ENCODE assay signal across 10 cellular contexts in the genomic region with DNA sequence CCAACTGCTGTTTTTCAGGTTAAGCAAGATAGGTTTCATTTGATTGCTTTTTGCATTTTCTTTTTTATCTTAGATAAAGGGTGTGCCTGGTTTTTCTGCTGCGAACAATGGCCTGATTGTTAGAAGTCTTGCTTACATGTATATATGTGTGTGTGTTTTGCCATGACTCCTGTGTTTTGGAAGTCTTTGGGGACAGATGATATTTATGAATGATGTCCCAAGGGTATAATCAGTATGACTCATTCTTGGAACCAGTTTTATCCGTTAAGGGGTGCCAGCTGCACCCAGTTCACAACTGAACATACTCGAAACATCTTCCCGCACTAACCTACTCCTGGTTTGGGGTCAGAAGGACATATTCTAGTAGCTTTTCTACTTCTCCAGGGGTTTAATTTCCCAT.
DNase-seq lines count a peak whose midpoint lies in the region; ATAC-seq, FAIRE-seq and TF ChIP-seq lines count a peak whose summit lies in the region.
"Had no signal": no experiment of that assay in that cellular context is flagged by ENCODE, and none has a peak within 500 bp of the region (broad histone marks: within the 10 kb centered on the region; RNA-seq: fewer than 3 reads in every experiment).

No MANE protein-coding gene starts in this region.

- H3K9ac ChIP-seq in GM23248 = no peak overlapping the region
- H3K9ac ChIP-seq in HepG2 (ENCODE audit: insufficient read depth, low read depth, low read length) = no peak overlapping the region

- H3K9me2 ChIP-seq in GM23248 (ENCODE audit: insufficient read depth) = no peaks in the 10 kb centered on the region

- CTCF ChIA-PET in HepG2 (lab: Yijun Ruan, JAX; ENCODE audit: low intra/inter-chr PET ratio, low total read pairs) = no interaction called here

- ATAC-seq in HG02678 (IDR thresholded peaks at IDR 0.05; ENCODE audit: unreplicated experiment) (no peak), omental fat pad (ENCODE audit: low FRiP score) (no peak), HepG2 (no peak)

- no peaks in the 10 kb centered on the region for H4K20me1 ChIP-seq in GM23248 (ENCODE audit: insufficient read depth)
- no peaks in the 10 kb centered on the region for H4K20me1 ChIP-seq in HepG2 (ENCODE audit: insufficient read depth, low read length)

- no peak overlapping the region for H3K4me3 ChIP-seq in GM23248
- H3K4me3 ChIP-seq in breast epithelium = no peak overlapping the region
- no peak overlapping the region for H3K4me3 ChIP-seq in spleen
- no peak overlapping the region for H3K4me3 ChIP-seq in HepG2 (replicated peaks in 1 of 3; ENCODE audit: insufficient read depth in 1 of 3, low read depth in 2 of 3, low read length in 3 of 3)

- no peak overlapping the region for H2AFZ ChIP-seq in GM23248
- no peak overlapping the region for H2AFZ ChIP-seq in HepG2 (ENCODE audit: low read length)

- intact Hi-C loops in breast epithelium (cut with DNase I; ENCODE audit: low total_unique reads) = no loop called here
- intact Hi-C loops in spleen (cut with DNase I; ENCODE audit: low total_unique reads) = no loop called here
- intact Hi-C loops in HepG2 (cut with micrococcal nuclease; ENCODE audit: unreplicated experiment) = no loop called here

- TF ChIP-seq RAD21 in HepG2 (CRISPR knock-in tag; IDR thresholded peaks at IDR 0.05) = no peak

- H3F3A ChIP-seq in GM23248 (ENCODE audit: insufficient read depth) = peaks cover 3% of the 10 kb centered on the region; the same call in 1 of the 2 replicates

- H3K9me3 ChIP-seq in GM23248 (ENCODE audit: low read depth) = no peaks in the 10 kb centered on the region
- H3K9me3 ChIP-seq in breast epithelium = no peaks in the 10 kb centered on the region
- H3K9me3 ChIP-seq in spleen = peaks cover 0 to 10% (median 7%) of the 10 kb centered on the region in 8 donors
- no peaks in the 10 kb centered on the region for H3K9me3 ChIP-seq in HepG2 (ENCODE audit: low read length)

- TF ChIP-seq CTCF in breast epithelium (IDR thresholded peaks at IDR 0.05) (no peak), omental fat pad (IDR thresholded peaks at IDR 0.05) (no peak), spleen (IDR thresholded peaks at IDR 0.05 in 8 of 11, conservative IDR thresholded peaks at IDR 0.05 in 3 of 11) (no peak), HepG2 (CRISPR knock-in tag; IDR thresholded peaks at IDR 0.05) (no peak)

- H3K4me2 ChIP-seq in GM23248 (ENCODE audit: unreplicated experiment) (peak overlapping the region; percentile 26), HepG2 (ENCODE audit: low read depth, low read length) (no peak overlapping the region)

- H3K79me2 ChIP-seq in GM23248 (ENCODE audit: insufficient read depth) (no peaks in the 10 kb centered on the region), HepG2 (ENCODE audit: insufficient read depth, low read length) (no peaks in the 10 kb centered on the region)

- WGBS in GM23248 (ENCODE audit: low coverage in 1 of 2, low lambda C conversion rate in 2 of 2, missing lambda C conversion rate in 2 of 2), 2 experiments = 48 to 50% methylated on average over 4 of the region's 4 CpGs
- WGBS in spleen, 5 donors = 68 to 85% (median 72%) methylated on average over 4 of the region's 4 CpGs
- 45% methylated on average over 4 of the region's 4 CpGs for WGBS in HepG2 (ENCODE audit: low lambda C conversion rate)

- TF ChIP-seq POLR2A in breast epithelium (IDR thresholded peaks at IDR 0.05) = no peak
- no peak for TF ChIP-seq POLR2A in spleen (IDR thresholded peaks at IDR 0.05)
- no peak for TF ChIP-seq POLR2A in HepG2 (IDR thresholded peaks at IDR 0.05; ENCODE audit: insufficient read depth in 1 of 2, low read depth in 2 of 2, low read length in 2 of 2)

- DNase-seq in GM23248 (peak; percentile 47), NCI-H1048 (lab: John Stamatoyannopoulos, UW) (peak; percentile 90), breast epithelium (ENCODE audit: low spot score in 2 of 2) (no peak), myocyte (ENCODE audit: low read depth) (peak; percentile 58), omental fat pad (ENCODE audit: low spot score) (no peak), spleen (no peak), HepG2 (ENCODE audit: low spot score) (no peak)
- DNase-seq: activated CD4-positive, CD25-positive, alpha-beta regulatory T cell treated with anti-CD3 and anti-CD28 coated beads, Interleukin-2, amount 50 U/mL, for 72 hours; stimulated activated CD8-positive, alpha-beta memory T cell treated with anti-CD3 and anti-CD28 coated beads, Interleukin-4, amount 100 ng/mL, for 48 hours had no signal

- BruUV-seq in HepG2 (replicated peaks; lab: Mats Ljungman, UMichigan) = no TSS peak

- in situ Hi-C loops in GM23248 (cut with MboI) (no loop called here), HepG2 (cut with HindIII; ENCODE audit: extremely low pct_ligation_motif_present, low pct_unique_long_range_greater_than_20kb) (no loop called here)

- TF ChIP-seq EP300 in HepG2 (IDR thresholded peaks at IDR 0.05; ENCODE audit: low read depth in 2 of 2, low read length in 2 of 2) (no peak), HepG2 (CRISPR knock-in tag; IDR thresholded peaks at IDR 0.05; ENCODE audit: borderline replicate concordance) (no peak)

- POLR2A ChIA-PET in HepG2 (lab: Yijun Ruan, JAX) = no interaction called here

- FAIRE-seq in HepG2 (lab: Jason Lieb, UNC) = no peak

- H3K4me1 ChIP-seq in GM23248 (ENCODE audit: insufficient read depth) (peaks cover 17% of the 10 kb centered on the region), breast epithelium (peaks cover 0 to 4% of the 10 kb centered on the region in 2 donors), spleen (no peaks in the 10 kb centered on the region), HepG2 (ENCODE audit: insufficient read depth, low read length) (no peaks in the 10 kb centered on the region)

- H3K27ac ChIP-seq in GM23248 (peak overlapping the region; percentile 27; the same call in 1 of the 2 replicates), breast epithelium (peak overlapping the region; percentile 76 to 79), spleen (no peak overlapping the region), HepG2 (ENCODE audit: extremely low read length, insufficient read depth, low read length) (no peak overlapping the region)

- no peaks in the 10 kb centered on the region for H3K27me3 ChIP-seq in GM23248 (replicated peaks; ENCODE audit: insufficient read depth)
- no peaks in the 10 kb centered on the region for H3K27me3 ChIP-seq in breast epithelium
- H3K27me3 ChIP-seq in spleen (replicated peaks in 1 of 7) = no peaks in the 10 kb centered on the region
- no peaks in the 10 kb centered on the region for H3K27me3 ChIP-seq in HepG2 (ENCODE audit: control insufficient read depth in 1 of 2, insufficient read depth in 2 of 2, low read length in 2 of 2)

- no peaks in the 10 kb centered on the region for H3K36me3 ChIP-seq in GM23248 (ENCODE audit: low read depth)
- H3K36me3 ChIP-seq in breast epithelium = no peaks in the 10 kb centered on the region
- no peaks in the 10 kb centered on the region for H3K36me3 ChIP-seq in spleen
- no peaks in the 10 kb centered on the region for H3K36me3 ChIP-seq in HepG2 (replicated peaks in 1 of 2; ENCODE audit: control insufficient read depth in 1 of 2, insufficient read depth in 2 of 2, low read length in 2 of 2)

TF ChIP-seq in HepG2, 621 proteins besides CTCF, POLR2A, EP300 and RAD21:
- TF ChIP-seq MEIS1 (CRISPR knock-in tag; IDR thresholded peaks at IDR 0.05; ENCODE audit: borderline replicate concordance) (no peak), ZNF331 (CRISPR knock-in tag; IDR thresholded peaks at IDR 0.05) (no peak), CEBPG (CRISPR knock-in tag; IDR thresholded peaks at IDR 0.05) (no peak), ZNF253 (CRISPR knock-in tag; IDR thresholded peaks at IDR 0.05; ENCODE audit: borderline replicate concordance) (no peak), PHF8 (CRISPR knock-in tag; IDR thresholded peaks at IDR 0.05) (no peak), KLF16 (CRISPR knock-in tag; IDR thresholded peaks at IDR 0.05) (no peak), FOXC1 (CRISPR knock-in tag; IDR thresholded peaks at IDR 0.05; ENCODE audit: borderline replicate concordance) (no peak), ZNF644 (CRISPR knock-in tag; IDR thresholded peaks at IDR 0.05; ENCODE audit: low read depth) (no peak), BORCS8-MEF2B (CRISPR knock-in tag; IDR thresholded peaks at IDR 0.05) (no peak), ISX (CRISPR knock-in tag; conservative IDR thresholded peaks at IDR 0.05) (no peak), FIP1L1 (IDR thresholded peaks at IDR 0.05; ENCODE audit: borderline replicate concordance, insufficient read depth, low read depth, low read length) (no peak), ZNF260 (CRISPR knock-in tag; IDR thresholded peaks at IDR 0.05; ENCODE audit: borderline replicate concordance, low read depth) (no peak), ELF1 (CRISPR knock-in tag; IDR thresholded peaks at IDR 0.05) (no peak), NAIF1 (CRISPR knock-in tag; IDR thresholded peaks at IDR 0.05; ENCODE audit: borderline replicate concordance) (no peak)
- TF ChIP-seq, protein P1, sequence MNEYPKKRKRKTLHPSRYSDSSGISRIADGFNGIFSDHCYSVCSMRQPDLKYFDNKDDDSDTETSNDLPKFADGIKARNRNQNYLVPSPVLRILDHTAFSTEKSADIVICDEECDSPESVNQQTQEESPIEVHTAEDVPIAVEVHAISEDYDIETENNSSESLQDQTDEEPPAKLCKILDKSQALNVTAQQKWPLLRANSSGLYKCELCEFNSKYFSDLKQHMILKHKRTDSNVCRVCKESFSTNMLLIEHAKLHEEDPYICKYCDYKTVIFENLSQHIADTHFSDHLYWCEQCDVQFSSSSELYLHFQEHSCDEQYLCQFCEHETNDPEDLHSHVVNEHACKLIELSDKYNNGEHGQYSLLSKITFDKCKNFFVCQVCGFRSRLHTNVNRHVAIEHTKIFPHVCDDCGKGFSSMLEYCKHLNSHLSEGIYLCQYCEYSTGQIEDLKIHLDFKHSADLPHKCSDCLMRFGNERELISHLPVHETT (CRISPR knock-in tag; conservative IDR thresholded peaks at IDR 0.05) = no peak
- TF ChIP-seq, protein P2, sequence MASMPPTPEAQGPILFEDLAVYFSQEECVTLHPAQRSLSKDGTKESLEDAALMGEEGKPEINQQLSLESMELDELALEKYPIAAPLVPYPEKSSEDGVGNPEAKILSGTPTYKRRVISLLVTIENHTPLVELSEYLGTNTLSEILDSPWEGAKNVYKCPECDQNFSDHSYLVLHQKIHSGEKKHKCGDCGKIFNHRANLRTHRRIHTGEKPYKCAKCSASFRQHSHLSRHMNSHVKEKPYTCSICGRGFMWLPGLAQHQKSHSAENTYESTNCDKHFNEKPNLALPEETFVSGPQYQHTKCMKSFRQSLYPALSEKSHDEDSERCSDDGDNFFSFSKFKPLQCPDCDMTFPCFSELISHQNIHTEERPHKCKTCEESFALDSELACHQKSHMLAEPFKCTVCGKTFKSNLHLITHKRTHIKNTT (CRISPR knock-in tag; IDR thresholded peaks at IDR 0.05) = no peak

Comparison
In these comparisons a context has a peak if more than half of its experiments do, and no peak if none do; other contexts are left out.
1. DNase-seq: peak in GM23248 (single experiment), NCI-H1048 (single experiment) and myocyte (single experiment); none in breast epithelium (0 of 2), omental fat pad (single experiment), spleen (single experiment) and HepG2 (single experiment).
2. H3K27ac ChIP-seq: peak in GM23248 (single experiment) and breast epithelium (2 of 2); none in spleen (0 of 8) and HepG2 (single experiment).